ENCODE assay signal across 8 cellular contexts in the genomic region with DNA sequence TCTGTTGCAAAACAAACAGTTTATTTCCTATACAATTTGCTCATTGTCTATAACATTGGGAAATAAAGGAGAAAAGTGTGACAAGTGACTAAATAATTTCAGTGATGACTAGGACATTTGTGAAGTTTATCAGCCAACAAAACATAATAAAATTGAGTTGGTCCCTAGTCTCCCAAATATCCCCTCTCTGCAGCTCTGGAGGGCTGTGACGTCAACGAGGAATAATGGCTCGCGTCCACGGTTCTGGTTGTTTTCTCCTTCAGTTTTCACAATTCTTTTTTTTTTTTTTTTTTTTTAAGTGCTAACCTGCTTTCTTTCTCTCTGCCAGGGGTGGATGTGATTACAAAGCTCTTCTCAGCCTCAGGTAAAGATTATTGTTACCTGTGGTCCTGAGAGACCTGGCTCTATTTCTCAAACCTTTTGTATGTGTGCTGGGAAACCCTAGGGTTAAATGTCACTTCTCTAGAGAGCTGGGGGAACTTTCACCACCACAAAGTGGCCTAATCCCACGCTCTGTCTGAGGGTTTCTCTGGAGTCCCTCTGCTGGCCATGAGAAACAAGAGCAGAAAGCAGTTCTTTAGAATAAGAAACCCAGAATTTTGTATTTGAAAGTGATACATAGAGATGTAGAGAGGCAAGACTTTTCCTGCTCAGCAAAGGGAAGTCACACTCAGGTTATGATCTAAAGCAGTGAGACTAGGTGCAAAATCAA. TPM values are rescaled to one million over a fixed set of nuclear protein-coding genes. Genes with fewer than 3 reads are reported as not detected.
DNase-seq lines count a peak whose midpoint lies in the region; ATAC-seq and TF ChIP-seq lines count a peak whose summit lies in the region.
"Had no signal": no experiment of that assay in that cellular context is flagged by ENCODE, and none has a peak within 500 bp of the region (broad histone marks: within the 10 kb centered on the region; RNA-seq: fewer than 3 reads in every experiment).

No MANE protein-coding gene starts in this region.

- H3K27me3 ChIP-seq in brain microvascular endothelial cell (replicated peaks) (no peaks in the 10 kb centered on the region), liver (ENCODE audit: control insufficient read depth in 4 of 4, insufficient read depth in 4 of 4, low read length in 3 of 4) (no peaks in the 10 kb centered on the region)
- H3K27me3 ChIP-seq: neutrophil had no signal

- CTCF ChIA-PET in activated CD8-positive, alpha-beta memory T cell treated with anti-CD3 and anti-CD28 coated beads, Interleukin-2, amount 10 ng/mL, durations not matched to agents 7 days and 5 days (lab: Charles Lee): interaction anchor here (1.0 to 3.4 kb wide), 6 partner anchors 333 to 629 kb away, joined by 3 to 22 read pairs (median 6); no protein-coding TSS in a partner anchor

- H3K27ac ChIP-seq in brain microvascular endothelial cell (no peak overlapping the region), liver (ENCODE audit: low read depth in 1 of 2, low read length in 2 of 2) (no peak overlapping the region)
- H3K27ac ChIP-seq: neutrophil had no signal

- DNase-seq in EL (peak; percentile 65), HCEC 1CT (peak; percentile 55), NOMO-1 treated with dmso at 0.1 percent for 144 hours (lab: John Stamatoyannopoulos, UW; ENCODE audit: unreplicated experiment) (peak; percentile 44), brain microvascular endothelial cell (peak; percentile 56), 8988T (no peak)
- no peak for DNase-seq in activated CD8-positive, alpha-beta memory T cell treated with anti-CD3 and anti-CD28 coated beads, Interleukin-2, amount 10 ng/mL, durations not matched to agents 7 days and 5 days

- no peaks in the 10 kb centered on the region for H3K4me1 ChIP-seq in liver (ENCODE audit: control insufficient read depth in 4 of 4, insufficient read depth in 4 of 4, low read length in 3 of 4)

- peaks cover 21% of the 10 kb centered on the region for H3K27me3 Mint-ChIP-seq in activated CD8-positive, alpha-beta memory T cell treated with anti-CD3 and anti-CD28 coated beads, Interleukin-2, amount 10 ng/mL, durations not matched to agents 7 days and 5 days

- no peak for ATAC-seq in activated CD8-positive, alpha-beta memory T cell treated with anti-CD3 and anti-CD28 coated beads, Interleukin-2, amount 10 ng/mL, durations not matched to agents 7 days and 5 days

- peaks cover 16% of the 10 kb centered on the region for H3K4me1 Mint-ChIP-seq in activated CD8-positive, alpha-beta memory T cell treated with anti-CD3 and anti-CD28 coated beads, Interleukin-2, amount 10 ng/mL, durations not matched to agents 7 days and 5 days

- H3K9me3 Mint-ChIP-seq in activated CD8-positive, alpha-beta memory T cell treated with anti-CD3 and anti-CD28 coated beads, Interleukin-2, amount 10 ng/mL, durations not matched to agents 7 days and 5 days (ENCODE audit: low read depth): no peaks in the 10 kb centered on the region

- 47% methylated on average over 6 of the region's 6 CpGs for WGBS in liver

- TF ChIP-seq CTCF in brain microvascular endothelial cell (IDR thresholded peaks at IDR 0.05; ENCODE audit: low read depth, low read length, missing control alignments): peak; percentile 84
- peak; percentile 37 for TF ChIP-seq CTCF in liver (IDR thresholded peaks at IDR 0.05; ENCODE audit: low read depth, low read length, missing input control)

- H3K36me3 Mint-ChIP-seq in activated CD8-positive, alpha-beta memory T cell treated with anti-CD3 and anti-CD28 coated beads, Interleukin-2, amount 10 ng/mL, durations not matched to agents 7 days and 5 days: no peaks in the 10 kb centered on the region

- in situ Hi-C loops in brain microvascular endothelial cell (cut with HindIII; ENCODE audit: low pct_ligation_motif_present, low sequenced_read_pairs): loop anchor here (25.0 kb wide), 1 partner anchor 568 kb away; no protein-coding TSS in a partner anchor

- no peak overlapping the region for H3K27ac Mint-ChIP-seq in activated CD8-positive, alpha-beta memory T cell treated with anti-CD3 and anti-CD28 coated beads, Interleukin-2, amount 10 ng/mL, durations not matched to agents 7 days and 5 days

- H3K4me3 ChIP-seq in brain microvascular endothelial cell (ENCODE audit: low read depth, low read length): no peak overlapping the region
- H3K4me3 ChIP-seq in liver (ENCODE audit: low read depth in 1 of 3, low read length in 3 of 3): no peak overlapping the region

- H3K9ac ChIP-seq in liver (ENCODE audit: low read depth in 1 of 2, low read length in 2 of 2): no peak overlapping the region

- no peak overlapping the region for H3K4me3 Mint-ChIP-seq in activated CD8-positive, alpha-beta memory T cell treated with anti-CD3 and anti-CD28 coated beads, Interleukin-2, amount 10 ng/mL, durations not matched to agents 7 days and 5 days

- H3K36me3 ChIP-seq in brain microvascular endothelial cell (replicated peaks) (no peaks in the 10 kb centered on the region), liver (ENCODE audit: control insufficient read depth in 4 of 4, insufficient read depth in 3 of 4, low read depth in 1 of 4, low read length in 3 of 4) (no peaks in the 10 kb centered on the region)
- H3K36me3 ChIP-seq: neutrophil had no signal

- peak; percentile 64 to 80 for TF ChIP-seq RAD21 in liver (IDR thresholded peaks at IDR 0.05)

- H3K9me3 ChIP-seq in liver (ENCODE audit: control insufficient read depth in 4 of 4, low read length in 3 of 4): no peaks in the 10 kb centered on the region
- H3K9me3 ChIP-seq: neutrophil had no signal

TF ChIP-seq in liver, 16 proteins besides CTCF, POLR2A, EP300 and RAD21:
- TF ChIP-seq NR2F2 (IDR thresholded peaks at IDR 0.05) (no peak), EGR1 (IDR thresholded peaks at IDR 0.05; ENCODE audit: low read depth in 2 of 2) (no peak), ATF3 (IDR thresholded peaks at IDR 0.05) (no peak), SP1 (IDR thresholded peaks at IDR 0.05) (no peak), HNF4A (conservative IDR thresholded peaks at IDR 0.05) (no peak), REST (IDR thresholded peaks at IDR 0.05) (no peak), TAF1 (conservative IDR thresholded peaks at IDR 0.05) (no peak), YY1 (IDR thresholded peaks at IDR 0.05) (no peak)
- TF ChIP-seq, protein P1, sequence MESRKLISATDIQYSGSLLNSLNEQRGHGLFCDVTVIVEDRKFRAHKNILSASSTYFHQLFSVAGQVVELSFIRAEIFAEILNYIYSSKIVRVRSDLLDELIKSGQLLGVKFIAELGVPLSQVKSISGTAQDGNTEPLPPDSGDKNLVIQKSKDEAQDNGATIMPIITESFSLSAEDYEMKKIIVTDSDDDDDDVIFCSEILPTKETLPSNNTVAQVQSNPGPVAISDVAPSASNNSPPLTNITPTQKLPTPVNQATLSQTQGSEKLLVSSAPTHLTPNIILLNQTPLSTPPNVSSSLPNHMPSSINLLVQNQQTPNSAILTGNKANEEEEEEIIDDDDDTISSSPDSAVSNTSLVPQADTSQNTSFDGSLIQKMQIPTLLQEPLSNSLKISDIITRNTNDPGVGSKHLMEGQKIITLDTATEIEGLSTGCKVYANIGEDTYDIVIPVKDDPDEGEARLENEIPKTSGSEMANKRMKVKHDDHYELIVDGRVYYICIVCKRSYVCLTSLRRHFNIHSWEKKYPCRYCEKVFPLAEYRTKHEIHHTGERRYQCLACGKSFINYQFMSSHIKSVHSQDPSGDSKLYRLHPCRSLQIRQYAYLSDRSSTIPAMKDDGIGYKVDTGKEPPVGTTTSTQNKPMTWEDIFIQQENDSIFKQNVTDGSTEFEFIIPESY (IDR thresholded peaks at IDR 0.05): no peak
TF ChIP-seq in liver: peak in this region for 0.

RNA-seq across cellular contexts. Expression of gene ANKRD55, which starts 36.2 kb away (rescaled TPM):
- total RNA-seq in liver: 1 to 10 TPM in 1 of 2 donors, under 1 TPM in 1; 0.37 to 1.0 TPM
- 1 to 10 TPM; 1.7 to 1.9 TPM for polyA plus RNA-seq in liver
- under 1 TPM in 1 of 2 experiments, not detected in 1; 0.26 TPM for total RNA-seq in activated CD8-positive, alpha-beta memory T cell treated with anti-CD3 and anti-CD28 coated beads, Interleukin-2, amount 10 ng/mL, durations not matched to agents 7 days and 5 days

Comparison
In these comparisons a context has a peak if more than half of its experiments do, and no peak if none do; other contexts are left out.
1. DNase-seq: peak in EL (single experiment), HCEC 1CT (single experiment), NOMO-1 treated with dmso at 0.1 percent for 144 hours (single experiment) and brain microvascular endothelial cell (single experiment); none in activated CD8-positive, alpha-beta memory T cell treated with anti-CD3 and anti-CD28 coated beads, Interleukin-2, amount 10 ng/mL, durations not matched to agents 7 days and 5 days (single experiment) and 8988T (single experiment).